17 cellular contexts compared by ENCODE assay signal in the genomic region with DNA sequence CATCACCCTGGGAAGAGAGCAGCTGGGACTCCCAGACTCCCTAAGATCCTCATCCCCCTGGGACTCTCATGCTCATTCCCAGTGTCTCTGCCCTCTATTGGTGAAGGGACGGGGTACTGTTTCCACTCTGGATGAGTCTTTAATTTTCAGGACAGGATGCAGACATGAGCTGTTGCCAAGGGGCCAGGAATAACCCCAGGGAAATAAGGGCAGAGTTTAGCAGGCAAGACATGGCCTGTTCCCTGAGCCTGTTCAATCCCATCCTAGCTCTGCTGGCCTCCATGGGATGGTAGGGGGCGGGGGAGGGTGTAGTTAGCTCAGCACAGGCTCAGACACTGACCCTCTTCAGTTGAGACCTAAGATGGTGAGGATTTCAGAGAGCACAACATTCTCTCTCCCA. TPM values are rescaled to one million over a fixed set of nuclear protein-coding genes. Genes with fewer than 3 reads are reported as not detected.
"Had no signal": no experiment of that assay in that cellular context is flagged by ENCODE, and none has a peak within 500 bp of the region (broad histone marks: within the 10 kb centered on the region; RNA-seq: fewer than 3 reads in every experiment).

No MANE protein-coding gene starts in this region.

- H3K4me3 ChIP-seq: adrenal gland, lung, spleen, suprapubic skin, upper lobe of left lung had no signal

- H3K9me3 ChIP-seq: adrenal gland, neutrophil, spleen, suprapubic skin, upper lobe of left lung had no signal

- H3K27me3 ChIP-seq: adrenal gland, neutrophil, spleen, suprapubic skin, upper lobe of left lung had no signal

- ATAC-seq: activated CD4-positive, alpha-beta T cell treated with anti-CD3 and anti-CD28 coated beads for 36 hours; left cardiac atrium; naive thymus-derived CD4-positive, alpha-beta T cell; right cardiac atrium; stimulated activated naive CD8-positive, alpha-beta T cell treated with anti-CD3 and anti-CD28 coated beads, Interleukin-15, Interleukin-2, amounts not matched to agents 100 U/mL and 50 U/mL, for 24 hours; T-cell had no signal

- H3K36me3 ChIP-seq: adrenal gland, spleen, suprapubic skin, upper lobe of left lung had no signal

- H3K27ac ChIP-seq: adrenal gland, neutrophil, spleen, suprapubic skin, upper lobe of left lung, VCaP had no signal

- H3K4me1 ChIP-seq: adrenal gland had no signal

- DNase-seq: activated CD4-positive, alpha-beta T cell treated with anti-CD3 and anti-CD28 coated beads for 36 hours; activated naive CD4-positive, alpha-beta T cell treated with anti-CD3 and anti-CD28 coated beads, Interleukin-2, amount 50 U/mL, for 16 hours; adrenal gland; dermis blood vessel endothelial cell; immature natural killer cell; left cardiac atrium; naive thymus-derived CD4-positive, alpha-beta T cell; spleen; stimulated activated CD4-positive, alpha-beta T cell treated with anti-CD3 and anti-CD28 coated beads, Interleukin-1b, Interleukin-23, amount 100 ng/mL, for 48 hours; stimulated activated naive CD8-positive, alpha-beta T cell treated with anti-CD3 and anti-CD28 coated beads, Interleukin-15, Interleukin-2, amounts not matched to agents 100 U/mL and 50 U/mL, for 24 hours; T-cell had no signal

RNA-seq across cellular contexts. Expression of a gene that starts 14.0 kb away (rescaled TPM):
- polyA plus RNA-seq: naive thymus-derived CD4-positive, alpha-beta T cell had no signal
